12 cellular contexts compared by ENCODE assay signal in the genomic region with DNA sequence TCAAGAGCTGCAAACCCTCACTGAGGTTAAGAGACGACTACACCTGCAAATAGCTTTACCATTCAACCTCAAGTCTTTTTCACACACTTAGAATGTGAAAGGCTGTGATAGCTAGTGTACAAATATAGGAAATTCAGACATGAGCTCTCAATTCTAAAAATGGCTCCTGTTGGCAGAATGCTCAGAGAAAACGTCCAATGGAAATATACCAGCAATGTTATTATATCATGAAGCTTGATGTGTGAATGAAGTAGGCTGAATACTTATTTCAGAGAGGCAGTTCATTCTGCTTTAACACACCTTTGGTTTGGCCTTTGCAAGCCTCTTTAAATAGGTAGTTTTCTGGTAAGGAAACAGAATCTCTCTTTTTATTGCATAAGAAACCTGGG.
A peak's percentile ranks its signal among the peaks of the same experiment; 100 is the strongest.
DNase-seq lines count a peak whose midpoint lies in the region; ATAC-seq, FAIRE-seq and TF ChIP-seq lines count a peak whose summit lies in the region.
"Had no signal": no experiment of that assay in that cellular context is flagged by ENCODE, and none has a peak within 500 bp of the region (broad histone marks: within the 10 kb centered on the region; RNA-seq: fewer than 3 reads in every experiment).

No MANE protein-coding gene starts in this region.

- no peaks in the 10 kb centered on the region for H3K9me3 ChIP-seq in PC-3 (ENCODE audit: low read length)
- H3K9me3 ChIP-seq: BLaER1 treated with 17β-estradiol and CSF1 and Interleukin-3, amounts not matched to agents 10 nM and 100 nM; HAP-1 had no signal

- H4K20me1 ChIP-seq in PC-3 (ENCODE audit: low read length), result no peaks in the 10 kb centered on the region; the same call in 1 of the 2 replicates
- H4K20me1 ChIP-seq: BLaER1 treated with 17β-estradiol and CSF1 and Interleukin-3, amounts not matched to agents 10 nM and 100 nM had no signal

- H3K4me2 ChIP-seq in PC-3 (ENCODE audit: low read length), result peak overlapping the region; percentile 52
- H3K4me2 ChIP-seq: BLaER1 treated with 17β-estradiol and CSF1 and Interleukin-3, amounts not matched to agents 10 nM and 100 nM had no signal

- POLR2A ChIA-PET in PC-3 (lab: Charles Lee; ENCODE audit: unreplicated experiment), result no interaction called here

- no peak overlapping the region for H3K9ac ChIP-seq in PC-3 (ENCODE audit: low read length)
- H3K9ac ChIP-seq: BLaER1 treated with 17β-estradiol and CSF1 and Interleukin-3, amounts not matched to agents 10 nM and 100 nM; GM23248 had no signal

- H3K36me3 ChIP-seq in PC-3 (ENCODE audit: low read depth, low read length), result no peaks in the 10 kb centered on the region
- H3K36me3 ChIP-seq: BLaER1 treated with 17β-estradiol and CSF1 and Interleukin-3, amounts not matched to agents 10 nM and 100 nM; HAP-1 had no signal

- H3K27me3 Mint-ChIP-seq in glutamatergic neuron (ENCODE audit: unreplicated experiment), result no peaks in the 10 kb centered on the region
- H3K27me3 Mint-ChIP-seq: B cell had no signal

- CTCF ChIA-PET in PC-3 (lab: Charles Lee), result interaction anchor here (0.5 to 1.0 kb wide), 2 partner anchors 16 to 154 kb away, joined by 3 to 5 read pairs; no protein-coding TSS in a partner anchor

- intact Hi-C loops in PC-3 (cut with micrococcal nuclease) (no loop called here), dorsolateral prefrontal cortex (cut with DNase I) (no loop called here)

- peaks cover 17% of the 10 kb centered on the region for H3K4me1 ChIP-seq in PC-3 (ENCODE audit: insufficient read depth, low read length)
- H3K4me1 ChIP-seq: BLaER1 treated with 17β-estradiol and CSF1 and Interleukin-3, amounts not matched to agents 10 nM and 100 nM; HAP-1 had no signal

- ATAC-seq in PC-3, result no peak
- ATAC-seq: CD8-positive, alpha-beta T cell had no signal

- H3K27ac ChIP-seq in PC-3 (ENCODE audit: low read length) (peak overlapping the region; percentile 39), dorsolateral prefrontal cortex (peak overlapping the region in 30 of 59 donors; percentile 11 to 81 (median 52))
- H3K27ac ChIP-seq: BLaER1 treated with 17β-estradiol and CSF1 and Interleukin-3, amounts not matched to agents 10 nM and 100 nM; GM23248 had no signal

- no peak overlapping the region for H2AFZ ChIP-seq in PC-3 (ENCODE audit: low read length)
- H2AFZ ChIP-seq: GM23248 had no signal

- no peaks in the 10 kb centered on the region for H3F3A ChIP-seq in PC-3 (ENCODE audit: low read length, unreplicated experiment)

- BruUV-seq in PC-3 (replicated peaks; lab: Mats Ljungman, UMichigan), result no TSS peak

- H3K36me3 Mint-ChIP-seq in glutamatergic neuron (ENCODE audit: unreplicated experiment), result no peaks in the 10 kb centered on the region
- H3K36me3 Mint-ChIP-seq: CD8-positive, alpha-beta T cell had no signal

- no peak overlapping the region for H3K27ac Mint-ChIP-seq in glutamatergic neuron (ENCODE audit: unreplicated experiment)
- H3K27ac Mint-ChIP-seq: B cell; CD8-positive, alpha-beta T cell had no signal

- H3K9me2 ChIP-seq in PC-3 (replicated peaks; ENCODE audit: low read length), result no peaks in the 10 kb centered on the region

- no peak for DNase-seq in PC-3
- DNase-seq in dorsolateral prefrontal cortex, result no peak
- peak; percentile 64 for DNase-seq in middle frontal gyrus (ENCODE audit: extremely low spot score, low spot score)
- no peak for DNase-seq in glutamatergic neuron
- no peak for DNase-seq in D721Med (ENCODE audit: insufficient read length, low spot score)
- DNase-seq in dermis blood vessel endothelial cell, result no peak
- DNase-seq: CD8-positive, alpha-beta T cell had no signal

- no peak for FAIRE-seq in D721Med (lab: Jason Lieb, UNC)
- FAIRE-seq: GM12891 had no signal

- no peaks in the 10 kb centered on the region for H3K9me3 Mint-ChIP-seq in glutamatergic neuron (ENCODE audit: unreplicated experiment)
- H3K9me3 Mint-ChIP-seq: CD8-positive, alpha-beta T cell had no signal

- no peaks in the 10 kb centered on the region for H3K4me1 Mint-ChIP-seq in glutamatergic neuron (ENCODE audit: low read depth, unreplicated experiment)
- H3K4me1 Mint-ChIP-seq: B cell had no signal

- H3K27me3 ChIP-seq in PC-3 (ENCODE audit: low read length), result no peaks in the 10 kb centered on the region
- no peaks in the 10 kb centered on the region for H3K27me3 ChIP-seq in dorsolateral prefrontal cortex
- H3K27me3 ChIP-seq: BLaER1 treated with 17β-estradiol and CSF1 and Interleukin-3, amounts not matched to agents 10 nM and 100 nM had no signal

- TF ChIP-seq CTCF in PC-3 (conservative IDR thresholded peaks at IDR 0.05; ENCODE audit: low read depth, low read length) (0 out of 2 replicates have a peak, but pooled peaks have one; percentile 7), dorsolateral prefrontal cortex (IDR thresholded peaks at IDR 0.05 in 54 of 56, conservative IDR thresholded peaks at IDR 0.05 in 2 of 56; ENCODE audit: low read depth in 1 of 56, partially characterized antibody in 56 of 56) (no peak), glutamatergic neuron (IDR thresholded peaks at IDR 0.05; ENCODE audit: partially characterized antibody, unreplicated experiment) (no peak), D721Med (IDR thresholded peaks at IDR 0.05; ENCODE audit: insufficient read depth, missing control alignments) (no peak)

- no peak overlapping the region for H3K4me3 ChIP-seq in PC-3 (ENCODE audit: low read length)
- H3K4me3 ChIP-seq in dorsolateral prefrontal cortex, result no peak overlapping the region
- H3K4me3 ChIP-seq: BLaER1 treated with 17β-estradiol and CSF1 and Interleukin-3, amounts not matched to agents 10 nM and 100 nM; GM23248; HAP-1 had no signal

- no peak overlapping the region for H3K4me3 Mint-ChIP-seq in glutamatergic neuron (ENCODE audit: unreplicated experiment)
- H3K4me3 Mint-ChIP-seq: B cell; CD8-positive, alpha-beta T cell had no signal

- H3K79me2 ChIP-seq in PC-3 (ENCODE audit: low read length), result no peaks in the 10 kb centered on the region
